ENCODE assay signal across 22 cellular contexts in the genomic region with DNA sequence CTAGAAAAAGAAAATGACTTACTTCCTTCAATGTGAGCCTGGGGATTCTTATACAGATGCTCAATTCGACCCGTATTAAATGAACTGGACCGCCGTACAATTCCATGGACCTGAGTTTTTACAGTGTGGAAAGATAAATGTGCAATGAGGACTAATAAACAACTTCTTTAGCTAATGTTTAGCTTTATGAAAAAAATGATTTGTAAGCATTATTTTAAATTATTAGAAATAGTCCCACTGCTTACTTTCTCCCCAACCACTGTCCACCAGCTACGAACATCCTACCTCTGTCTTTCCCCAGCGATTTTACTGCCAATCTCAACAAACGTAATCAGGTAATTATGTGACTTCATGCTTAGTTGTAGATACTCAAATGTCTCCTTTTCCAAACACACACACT.
"Had no signal": no experiment of that assay in that cellular context is flagged by ENCODE, and none has a peak within 500 bp of the region (broad histone marks: within the 10 kb centered on the region; RNA-seq: fewer than 3 reads in every experiment).

No MANE protein-coding gene starts in this region.

- ATAC-seq: Panc1 had no signal

- H3K36me3 ChIP-seq: MG63 had no signal

- H3K27ac ChIP-seq: RWPE1 had no signal

- H3K27me3 ChIP-seq: MG63 had no signal

- H3K4me3 ChIP-seq: MG63 had no signal

- H3K9me3 ChIP-seq: MG63, SK-N-SH had no signal

- H3K9ac ChIP-seq: SK-N-SH had no signal

- H3K4me2 ChIP-seq: SK-N-SH had no signal

- DNase-seq: Karpas-422, KG1, MG63, NCI-H1092, NCI-H1105 treated with DMSO at 0.1 percent for 48 hours, NCI-H1417 treated with DMSO at 0.1 percent for 48 hours, NCI-H146, NCI-H1694 treated with DMSO at 0.1 percent for 48 hours, NCI-H1930, NCI-H2081 treated with DMSO at 0.1 percent for 48 hours, NCI-H2171, NCI-H226, NCI-H446, NCI-H510A, NCI-H524 treated with DMSO at 0.1 percent for 48 hours, NCI-H774, PC-3, SHP77, SK-N-SH, SW 1271 had no signal
